In genomic region chr18:59561596-59561995, GRCh38 we compare ENCODE assay signal across 24 cellular contexts.
A peak's percentile ranks its signal among the peaks of the same experiment; 100 is the strongest.
DNase-seq lines count a peak whose midpoint lies in the region; ATAC-seq and TF ChIP-seq lines count a peak whose summit lies in the region.
"Had no signal": no experiment of that assay in that cellular context is flagged by ENCODE, and none has a peak within 500 bp of the region (broad histone marks: within the 10 kb centered on the region; RNA-seq: fewer than 3 reads in every experiment).

No MANE protein-coding gene starts in this region.

- H3K9ac ChIP-seq in neural cell (ENCODE audit: low read length): no peak overlapping the region
- H3K9ac ChIP-seq: BLaER1 treated with 17β-estradiol and CSF1 and Interleukin-3, amounts not matched to agents 10 nM and 100 nM had no signal

- no peaks in the 10 kb centered on the region for H3K27me3 ChIP-seq in neural cell (ENCODE audit: insufficient read depth, low read depth, low read length)
- H3K27me3 ChIP-seq: BE2C; BLaER1 treated with 17β-estradiol and CSF1 and Interleukin-3, amounts not matched to agents 10 nM and 100 nM had no signal

- ATAC-seq in T-helper 17 cell: no peak
- ATAC-seq: A549, GM12878 had no signal

- H3K9me2 ChIP-seq in neural cell (ENCODE audit: insufficient read depth, low read length): no peaks in the 10 kb centered on the region

- no peaks in the 10 kb centered on the region for H3K27me3 Mint-ChIP-seq in T-helper 17 cell
- H3K27me3 Mint-ChIP-seq: CD4-positive, alpha-beta T cell had no signal

- H3K36me3 Mint-ChIP-seq in T-helper 17 cell (ENCODE audit: low read depth): no peaks in the 10 kb centered on the region
- H3K36me3 Mint-ChIP-seq: CD14-positive monocyte; CD8-positive, alpha-beta memory T cell had no signal

- no peak overlapping the region for H3K4me3 ChIP-seq in choroid plexus epithelial cell (ENCODE audit: low read depth, low read length)
- no peak overlapping the region for H3K4me3 ChIP-seq in neural cell (ENCODE audit: low read length)
- H3K4me3 ChIP-seq: A549; BLaER1 treated with 17β-estradiol and CSF1 and Interleukin-3, amounts not matched to agents 10 nM and 100 nM; GM12878 had no signal

- H3K27ac Mint-ChIP-seq in T-helper 17 cell: no peak overlapping the region
- H3K27ac Mint-ChIP-seq: CD14-positive monocyte; CD4-positive, alpha-beta T cell had no signal

- TF ChIP-seq EP300 in neural cell (conservative IDR thresholded peaks at IDR 0.05; ENCODE audit: poor library complexity, severe bottlenecking): no peak

- H4K20me1 ChIP-seq in neural cell (ENCODE audit: insufficient read depth): no peaks in the 10 kb centered on the region
- H4K20me1 ChIP-seq: BLaER1 treated with 17β-estradiol and CSF1 and Interleukin-3, amounts not matched to agents 10 nM and 100 nM had no signal

- H3K9me3 ChIP-seq in neural cell (ENCODE audit: low read length) (no peaks in the 10 kb centered on the region), T-helper 17 cell (ENCODE audit: control insufficient read depth, low read length, poor library complexity, severe bottlenecking) (no peaks in the 10 kb centered on the region)
- H3K9me3 ChIP-seq: A549, BE2C had no signal

- TF ChIP-seq CTCF in choroid plexus epithelial cell (conservative IDR thresholded peaks at IDR 0.05; ENCODE audit: low read depth, low read length): no peak
- no peak for TF ChIP-seq CTCF in neural cell (IDR thresholded peaks at IDR 0.05; ENCODE audit: poor library complexity, severe bottlenecking)

- TF ChIP-seq RAD21 in neural cell (conservative IDR thresholded peaks at IDR 0.05): no peak

- H3K4me2 ChIP-seq in neural cell (ENCODE audit: low read length): no peak overlapping the region
- H3K4me2 ChIP-seq: A549; BLaER1 treated with 17β-estradiol and CSF1 and Interleukin-3, amounts not matched to agents 10 nM and 100 nM had no signal

- H3F3A ChIP-seq in neural cell (ENCODE audit: insufficient read depth, low read length, poor library complexity, severe bottlenecking): no peaks in the 10 kb centered on the region

- no peak overlapping the region for H3K4me3 Mint-ChIP-seq in T-helper 17 cell
- H3K4me3 Mint-ChIP-seq: CD14-positive monocyte; CD4-positive, alpha-beta T cell; CD8-positive, alpha-beta memory T cell had no signal

- no peaks in the 10 kb centered on the region for H3K79me2 ChIP-seq in neural cell (replicated peaks; ENCODE audit: insufficient read depth, low read length)

- H2AFZ ChIP-seq in neural cell (ENCODE audit: low read depth, low read length): no peak overlapping the region

- no peaks in the 10 kb centered on the region for H3K4me1 Mint-ChIP-seq in T-helper 17 cell
- H3K4me1 Mint-ChIP-seq: CD14-positive monocyte; CD8-positive, alpha-beta memory T cell had no signal

- DNase-seq in NCI-H2227 (lab: John Stamatoyannopoulos, UW; ENCODE audit: unreplicated experiment) (peak; percentile 18), NCI-H69 (lab: John Stamatoyannopoulos, UW) (peak; percentile 84), choroid plexus epithelial cell (ENCODE audit: low read depth) (peak; percentile 41), T-helper 17 cell (no peak), dedifferentiated amniotic fluid mesenchymal stem cell (ENCODE audit: extremely low spot score) (no peak), NCI-H146 treated with DMSO at 0.1 percent for 48 hours (lab: John Stamatoyannopoulos, UW; ENCODE audit: unreplicated experiment) (no peak)
- DNase-seq in stimulated activated CD4-positive, alpha-beta T cell treated with anti-CD3 and anti-CD28 coated beads, Interleukin-12 subunit alpha, Interleukin-12 subunit beta, amount 100 ng/mL, for 4 hours: no peak
- DNase-seq: 8988T; ACHN; AML-193; BE2C; CD4-positive, alpha-beta T cell; CD8-positive, alpha-beta memory T cell; DMS 273 treated with DMSO at 0.1 percent for 48 hours; DMS79; EL; GDM1; GOT3; HCEC 1CT had no signal

- no peaks in the 10 kb centered on the region for H3K36me3 ChIP-seq in neural cell (ENCODE audit: insufficient read depth, low read length)
- H3K36me3 ChIP-seq: BE2C; BLaER1 treated with 17β-estradiol and CSF1 and Interleukin-3, amounts not matched to agents 10 nM and 100 nM had no signal

- H3K27ac ChIP-seq in neural cell (ENCODE audit: low read length): no peak overlapping the region
- H3K27ac ChIP-seq: A549; BLaER1 treated with 17β-estradiol and CSF1 and Interleukin-3, amounts not matched to agents 10 nM and 100 nM had no signal

TF ChIP-seq in neural cell, 6 proteins besides CTCF, POLR2A, EP300 and RAD21:
- TF ChIP-seq POLR2AphosphoS5 (IDR thresholded peaks at IDR 0.05) (peak; percentile 33), TAF1 (IDR thresholded peaks at IDR 0.05; ENCODE audit: low read depth) (no peak)

Comparison
In these comparisons a context has a peak if more than half of its experiments do, and no peak if none do; other contexts are left out.
1. DNase-seq: peak in NCI-H2227 (single experiment), NCI-H69 (single experiment) and choroid plexus epithelial cell (single experiment); none in T-helper 17 cell (0 of 3), dedifferentiated amniotic fluid mesenchymal stem cell (single experiment), NCI-H146 treated with DMSO at 0.1 percent for 48 hours (single experiment) and stimulated activated CD4-positive, alpha-beta T cell treated with anti-CD3 and anti-CD28 coated beads, Interleukin-12 subunit alpha, Interleukin-12 subunit beta, amount 100 ng/mL, for 4 hours (single experiment).